Comparison of ENCODE assay signal across 8 cellular contexts in genomic region chr11:16605971-16606783, GRCh38.
DNase-seq lines count a peak whose midpoint lies in the region; ATAC-seq and TF ChIP-seq lines count a peak whose summit lies in the region.

No MANE protein-coding gene starts in this region.

- H3K9ac ChIP-seq in endodermal cell (ENCODE audit: extremely low read depth, low read length, poor library complexity, severe bottlenecking): peak overlapping the region; percentile 16

- intact Hi-C loops in CD4-positive, alpha-beta memory T cell (cut with micrococcal nuclease): loop anchor here (1.0 to 10.0 kb wide), 3 partner anchors 9 to 1501 kb away; partner anchors contain the start of gene C11orf58

- H3K9me3 Mint-ChIP-seq in CD4-positive, alpha-beta memory T cell: peaks cover 0 to 10% (median 5%) of the 10 kb centered on the region in 8 donors
- H3K9me3 Mint-ChIP-seq in endodermal cell: peaks cover 8% of the 10 kb centered on the region

- DNase-seq in CD4-positive, alpha-beta memory T cell: peak; percentile 74 to 83 (median 78)
- peak; percentile 88 for DNase-seq in NCI-H82 (lab: John Stamatoyannopoulos, UW)
- DNase-seq in activated CD8-positive, alpha-beta memory T cell treated with anti-CD3 and anti-CD28 coated beads for 48 hours (ENCODE audit: low read depth in 2 of 3, low spot score in 2 of 3): peak; percentile 57 to 66 (median 63)
- peak; percentile 96 for DNase-seq in endodermal cell
- DNase-seq in mesenteric fat pad (ENCODE audit: low spot score): peak; percentile 94
- DNase-seq in stimulated activated CD8-positive, alpha-beta memory T cell treated with anti-CD3 and anti-CD28 coated beads, Interleukin-15, amount 100 ng/mL, for 1 hour (ENCODE audit: low read depth): peak; percentile 63

- H3K36me3 Mint-ChIP-seq in CD4-positive, alpha-beta memory T cell: peaks cover 3 to 4% of the 10 kb centered on the region in 2 donors
- H3K36me3 Mint-ChIP-seq in endodermal cell (ENCODE audit: low read depth): no peaks in the 10 kb centered on the region

- H3K27ac ChIP-seq in CD4-positive, alpha-beta memory T cell (ENCODE audit: low read depth, low read length): no peak overlapping the region
- no peak overlapping the region for H3K27ac ChIP-seq in endodermal cell (ENCODE audit: low read depth, low read length)

- peak overlapping the region; percentile 37 to 52 for H3K4me3 ChIP-seq in CD4-positive, alpha-beta memory T cell (ENCODE audit: low read length in 2 of 2)
- peak overlapping the region; percentile 82 for H3K4me3 ChIP-seq in endodermal cell (ENCODE audit: low read length)

- H3K9me3 ChIP-seq in CD4-positive, alpha-beta memory T cell (ENCODE audit: control insufficient read depth in 1 of 2, low read length in 2 of 2): no peaks in the 10 kb centered on the region
- no peaks in the 10 kb centered on the region for H3K9me3 ChIP-seq in endodermal cell (ENCODE audit: control insufficient read depth, low read length)

- H3K27ac Mint-ChIP-seq in CD4-positive, alpha-beta memory T cell: peak overlapping the region; percentile 5 to 86 (median 52)
- no peak overlapping the region for H3K27ac Mint-ChIP-seq in endodermal cell

- H3K4me3 Mint-ChIP-seq in CD4-positive, alpha-beta memory T cell: peak overlapping the region; percentile 76 to 89 (median 86)
- no peak overlapping the region for H3K4me3 Mint-ChIP-seq in endodermal cell

- H3K27me3 ChIP-seq in CD4-positive, alpha-beta memory T cell (ENCODE audit: insufficient read depth, low read length): peaks cover 74% of the 10 kb centered on the region
- H3K27me3 ChIP-seq in endodermal cell (ENCODE audit: control insufficient read depth, insufficient read depth, low read length, poor library complexity, severe bottlenecking): peaks cover 97% of the 10 kb centered on the region

- H3K27me3 Mint-ChIP-seq in CD4-positive, alpha-beta memory T cell: peaks cover 28 to 52% of the 10 kb centered on the region in 2 donors
- peaks cover 37% of the 10 kb centered on the region for H3K27me3 Mint-ChIP-seq in endodermal cell (ENCODE audit: insufficient read depth)

- CTCF ChIA-PET in CD4-positive, alpha-beta memory T cell (lab: Charles Lee; ENCODE audit: partially characterized antibody): interaction anchor here (0.8 to 1.8 kb wide), 6 partner anchors 8 to 207 kb away, joined by 3 to 8 read pairs (median 3); no protein-coding TSS in a partner anchor

- no peaks in the 10 kb centered on the region for H3K36me3 ChIP-seq in CD4-positive, alpha-beta memory T cell (ENCODE audit: insufficient read depth, low read length)
- H3K36me3 ChIP-seq in endodermal cell (ENCODE audit: control insufficient read depth, insufficient read depth, low read length): no peaks in the 10 kb centered on the region

- H3K4me1 ChIP-seq in CD4-positive, alpha-beta memory T cell (ENCODE audit: insufficient read depth, low read length): peaks cover 41% of the 10 kb centered on the region
- no peaks in the 10 kb centered on the region for H3K4me1 ChIP-seq in endodermal cell (ENCODE audit: control insufficient read depth, insufficient read depth, low read length)

- ATAC-seq in GM19397 (IDR thresholded peaks at IDR 0.05; ENCODE audit: unreplicated experiment) (peak; percentile 94), HG03558 (IDR thresholded peaks at IDR 0.05; ENCODE audit: extremely low read depth, unreplicated experiment) (peak; percentile 95)

- peaks cover 16 to 34% (median 25%) of the 10 kb centered on the region in 4 donors for H3K4me1 Mint-ChIP-seq in CD4-positive, alpha-beta memory T cell
- peaks cover 9% of the 10 kb centered on the region for H3K4me1 Mint-ChIP-seq in endodermal cell

- WGBS in endodermal cell (ENCODE audit: insufficient coverage in 1 of 2, insufficient read length in 1 of 2), 2 experiments: 0 to 1% methylated on average over 21 to 32 of the region's 32 CpGs

- peak; percentile 99 for TF ChIP-seq CTCF in endodermal cell (conservative IDR thresholded peaks at IDR 0.05)

- POLR2A ChIA-PET in CD4-positive, alpha-beta memory T cell (lab: Charles Lee; ENCODE audit: partially characterized antibody): interaction anchor here (1.2 kb wide), 1 partner anchor 132 kb away, joined by 3 read pairs; the partner anchor contains the start of gene C11orf58
